12 cellular contexts compared by ENCODE assay signal in genomic region chr9:37996050-37996811, GRCh38.
DNase-seq lines count a peak whose midpoint lies in the region; ATAC-seq and TF ChIP-seq lines count a peak whose summit lies in the region.
"Had no signal": no experiment of that assay in that cellular context is flagged by ENCODE, and none has a peak within 500 bp of the region (broad histone marks: within the 10 kb centered on the region; RNA-seq: fewer than 3 reads in every experiment).

No MANE protein-coding gene starts in this region.

- TF ChIP-seq CTCF in esophagus muscularis mucosa (IDR thresholded peaks at IDR 0.05) (no peak), psoas muscle (IDR thresholded peaks at IDR 0.05) (no peak), omental fat pad (IDR thresholded peaks at IDR 0.05) (no peak)

- H3K9ac ChIP-seq in BLaER1: no peak overlapping the region

- peak overlapping the region; percentile 79; the same call in 1 of the 2 replicates for H3K4me2 ChIP-seq in BLaER1

- H3K36me3 ChIP-seq in BLaER1 (no peaks in the 10 kb centered on the region), esophagus muscularis mucosa (peaks cover 0 to under 1% (median 0%) of the 10 kb centered on the region in 4 donors), psoas muscle (ENCODE audit: insufficient read depth in 1 of 2, low read depth in 1 of 2) (no peaks in the 10 kb centered on the region)
- H3K36me3 ChIP-seq: pancreas had no signal

- no peak for TF ChIP-seq EP300 in esophagus muscularis mucosa (IDR thresholded peaks at IDR 0.05)

- WGBS in esophagus muscularis mucosa: 96% methylated on average over 5 of the region's 5 CpGs
- 83 to 93% (median 89%) methylated on average over 5 of the region's 5 CpGs for WGBS in psoas muscle, 3 donors

- intact Hi-C loops in esophagus muscularis mucosa (cut with DNase I): loop anchor here (10.0 kb wide), 1 partner anchor 71 kb away; no protein-coding TSS in a partner anchor
- intact Hi-C loops in psoas muscle (cut with DNase I): no loop called here

- H3K27me3 ChIP-seq in BLaER1 (no peaks in the 10 kb centered on the region), esophagus muscularis mucosa (no peaks in the 10 kb centered on the region), psoas muscle (ENCODE audit: insufficient read depth in 3 of 3, low read length in 2 of 3) (no peaks in the 10 kb centered on the region)
- H3K27me3 ChIP-seq: pancreas had no signal

- no peak overlapping the region for H3K27ac ChIP-seq in BLaER1
- peak overlapping the region in 3 of 4 donors; percentile 70 to 73 (median 71) for H3K27ac ChIP-seq in esophagus muscularis mucosa (replicated peaks in 1 of 4)
- H3K27ac ChIP-seq in psoas muscle: peak overlapping the region; percentile 73

- H3K9me3 ChIP-seq in BLaER1 (no peaks in the 10 kb centered on the region), esophagus muscularis mucosa (no peaks in the 10 kb centered on the region), psoas muscle (no peaks in the 10 kb centered on the region)
- H3K9me3 ChIP-seq: pancreas had no signal

- no peaks in the 10 kb centered on the region for H4K20me1 ChIP-seq in BLaER1

- no peak overlapping the region for H3K4me3 ChIP-seq in BLaER1
- H3K4me3 ChIP-seq in esophagus muscularis mucosa: no peak overlapping the region
- H3K4me3 ChIP-seq in psoas muscle: no peak overlapping the region
- H3K4me3 ChIP-seq: pancreas had no signal

- DNase-seq in NCI-H524 treated with DMSO at 0.1 percent for 48 hours (lab: John Stamatoyannopoulos, UW): peak; percentile 67
- DNase-seq in esophagus muscularis mucosa (ENCODE audit: extremely low spot score): no peak
- no peak for DNase-seq in psoas muscle
- no peak for DNase-seq in omental fat pad (ENCODE audit: low spot score)
- DNase-seq in T-helper 1 cell: no peak
- DNase-seq: activated naive CD8-positive, alpha-beta T cell treated with anti-CD3 and anti-CD28 coated beads, Interleukin-2, amount 10 ng/mL, durations not matched to agents 7 days and 5 days; activated T-cell treated with anti-CD3 and anti-CD28 coated beads for 4 hours; MV-4-11; trophoblast cell had no signal

- ATAC-seq in psoas muscle (no peak), omental fat pad (ENCODE audit: low FRiP score) (no peak), GM18873 (IDR thresholded peaks at IDR 0.05; ENCODE audit: low FRiP score, unreplicated experiment) (no peak)

- no peak for TF ChIP-seq POLR2A in esophagus muscularis mucosa (IDR thresholded peaks at IDR 0.05; ENCODE audit: low read depth)

- H3K4me1 ChIP-seq in BLaER1 (peaks cover 70% of the 10 kb centered on the region), esophagus muscularis mucosa (peaks cover 55 to 68% (median 63%) of the 10 kb centered on the region in 4 donors), psoas muscle (peaks cover 26% of the 10 kb centered on the region)
